8 cellular contexts compared by ENCODE assay signal in the genomic region with DNA sequence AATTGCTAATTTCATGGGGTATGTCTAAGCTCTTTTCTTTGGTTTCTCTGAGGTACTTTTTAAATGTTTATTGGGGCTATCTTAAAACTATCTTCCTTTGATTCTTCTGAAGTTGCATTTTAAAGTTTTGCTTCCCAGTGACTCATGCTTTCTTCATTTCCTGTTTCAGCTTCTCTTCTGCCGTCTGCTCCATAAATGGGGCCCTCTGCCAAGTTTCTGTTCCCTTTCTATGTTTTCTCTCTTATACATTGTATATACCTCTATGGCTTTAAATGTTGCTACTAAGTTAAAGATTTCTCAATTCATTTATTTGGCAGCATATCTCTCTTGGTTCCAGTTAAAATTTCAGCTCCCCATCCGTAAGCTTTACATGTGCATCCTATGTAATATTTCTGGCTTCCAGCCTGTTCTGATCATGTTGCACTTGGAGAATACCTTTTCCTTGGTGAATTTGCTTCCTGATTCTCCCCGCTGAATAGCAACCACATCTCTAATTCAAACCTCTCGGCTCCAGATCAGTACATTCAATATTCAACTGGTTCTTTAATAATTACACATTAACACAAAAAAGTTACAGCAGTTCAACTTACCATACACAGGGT.
DNase-seq lines count a peak whose midpoint lies in the region; ATAC-seq and TF ChIP-seq lines count a peak whose summit lies in the region.

No MANE protein-coding gene starts in this region.

- peaks cover 16% of the 10 kb centered on the region for H3F3A ChIP-seq in SK-N-SH (replicated peaks; ENCODE audit: insufficient read depth)

- no peak for TF ChIP-seq RAD21 in SK-N-SH (IDR thresholded peaks at IDR 0.05; ENCODE audit: low read length)

- H3K27ac ChIP-seq in SK-N-SH (ENCODE audit: low read depth in 2 of 2, low read length in 1 of 2) = peak overlapping the region; percentile 85 to 89

- intact Hi-C loops in Caco-2 (cut with micrococcal nuclease; ENCODE audit: unreplicated experiment) = loop anchor here (10.0 kb wide), 1 partner anchor 567 kb away; no protein-coding TSS in a partner anchor

- peaks cover 9% of the 10 kb centered on the region for H3K9me3 Mint-ChIP-seq in Caco-2 (ENCODE audit: unreplicated experiment)

- H4K20me1 ChIP-seq in SK-N-SH (ENCODE audit: insufficient read depth) = no peaks in the 10 kb centered on the region

- no peaks in the 10 kb centered on the region for H3K9me3 ChIP-seq in SK-N-SH
- H3K9me3 ChIP-seq in Caco-2 = 0 out of 2 replicates have a peak, but pooled peaks cover 3% of the 10 kb centered on the region

- no peak overlapping the region for H3K4me3 Mint-ChIP-seq in Caco-2 (ENCODE audit: unreplicated experiment)

- CTCF ChIA-PET in SK-N-SH (lab: Yijun Ruan, JAX) (interaction anchor here (1.2 kb wide), 1 partner anchor 901 kb away, joined by 6 read pairs; no protein-coding TSS in a partner anchor), Caco-2 (lab: Charles Lee) (no interaction called here)

- POLR2A ChIA-PET in SK-N-SH (lab: Yijun Ruan, JAX) = no interaction called here
- POLR2A ChIA-PET in Caco-2 (lab: Charles Lee) = no interaction called here

- no peaks in the 10 kb centered on the region for H3K79me2 ChIP-seq in SK-N-SH (ENCODE audit: insufficient read depth)

- peak overlapping the region; percentile 23 to 42; a peak in 2 of 4 replicates for H3K4me3 ChIP-seq in SK-N-SH (ENCODE audit: low read depth in 2 of 2, low read length in 1 of 2)
- peak overlapping the region; percentile 34 for H3K4me3 ChIP-seq in fibroblast of pulmonary artery (replicated peaks; ENCODE audit: low read depth, low read length)
- H3K4me3 ChIP-seq in Caco-2 (ENCODE audit: low read depth, low read length) = no peak overlapping the region

- peak overlapping the region; percentile 43; the same call in 1 of the 2 replicates for H3K4me2 ChIP-seq in SK-N-SH

- no peaks in the 10 kb centered on the region for H3K27me3 Mint-ChIP-seq in Caco-2 (ENCODE audit: insufficient read depth, unreplicated experiment)

- H3K4me1 ChIP-seq in SK-N-SH (ENCODE audit: control insufficient read depth in 1 of 2, insufficient read depth in 2 of 2, low read depth in 1 of 2, low read length in 1 of 2) (peaks cover 0 to 11% of the 10 kb centered on the region in 2 experiments; a peak in 2 of 4 replicates), Caco-2 (no peaks in the 10 kb centered on the region)

- ATAC-seq in GM19351 (IDR thresholded peaks at IDR 0.05; ENCODE audit: unreplicated experiment) (peak; percentile 75), HG03280 (IDR thresholded peaks at IDR 0.05; ENCODE audit: unreplicated experiment) (peak; percentile 68)
- peak; percentile 35 for ATAC-seq in stimulated activated naive CD8-positive, alpha-beta T cell treated with anti-CD3 and anti-CD28 coated beads, Interleukin-15, Interleukin-2, amounts not matched to agents 100 U/mL and 50 U/mL, for 24 hours

- peak; percentile 79 for DNase-seq in CD1c-positive myeloid dendritic cell (ENCODE audit: extremely low spot score)
- no peak for DNase-seq in SK-N-SH
- peak; percentile 90 for DNase-seq in fibroblast of pulmonary artery (ENCODE audit: low read depth)
- DNase-seq in stimulated activated naive CD8-positive, alpha-beta T cell treated with anti-CD3 and anti-CD28 coated beads, Interleukin-15, Interleukin-2, amounts not matched to agents 100 U/mL and 50 U/mL, for 24 hours = no peak
- no peak for DNase-seq in NCI-H2107 treated with DMSO at 0.1 percent for 48 hours (lab: John Stamatoyannopoulos, UW; ENCODE audit: unreplicated experiment)
- no peak for DNase-seq in Caco-2

- H3K36me3 ChIP-seq in SK-N-SH (replicated peaks in 1 of 2; ENCODE audit: control insufficient read depth in 1 of 2, insufficient read depth in 2 of 2, low read length in 1 of 2) = no peaks in the 10 kb centered on the region
- no peaks in the 10 kb centered on the region for H3K36me3 ChIP-seq in Caco-2 (ENCODE audit: control insufficient read depth, insufficient read depth, low read length)

- peak overlapping the region; percentile 71 for H2AFZ ChIP-seq in SK-N-SH (ENCODE audit: low read depth)

- TF ChIP-seq CTCF in SK-N-SH (IDR thresholded peaks at IDR 0.05) (no peak), fibroblast of pulmonary artery (IDR thresholded peaks at IDR 0.05; ENCODE audit: low read length, missing control alignments) (no peak), Caco-2 (IDR thresholded peaks at IDR 0.05; ENCODE audit: insufficient read depth in 1 of 2, low read depth in 1 of 2, low read length in 1 of 2, severe bottlenecking in 1 of 2, unreplicated experiment in 1 of 2) (no peak)

- H3K36me3 Mint-ChIP-seq in Caco-2 (ENCODE audit: insufficient read depth, unreplicated experiment) = no peaks in the 10 kb centered on the region

- BruUV-seq in Caco-2 (replicated peaks; lab: Mats Ljungman, UMichigan) = no TSS peak

- WGBS in SK-N-SH (ENCODE audit: low lambda C conversion rate) = 6% methylated on average over 4 of the region's 4 CpGs

- H3K27me3 ChIP-seq in SK-N-SH (ENCODE audit: insufficient read depth) (no peaks in the 10 kb centered on the region), Caco-2 (replicated peaks; ENCODE audit: control insufficient read depth, insufficient read depth, low read length) (no peaks in the 10 kb centered on the region)

- peak overlapping the region; percentile 28; the same call in 1 of the 2 replicates for H3K9ac ChIP-seq in SK-N-SH

- H3K27ac Mint-ChIP-seq in Caco-2 (ENCODE audit: unreplicated experiment) = no peak overlapping the region

- H3K4me1 Mint-ChIP-seq in Caco-2 (ENCODE audit: low read depth, unreplicated experiment) = peaks cover 8% of the 10 kb centered on the region

- no peaks in the 10 kb centered on the region for H3K9me2 ChIP-seq in SK-N-SH

- TF ChIP-seq EP300 in SK-N-SH (IDR thresholded peaks at IDR 0.05; ENCODE audit: borderline replicate concordance in 1 of 2, low read depth in 1 of 2, low read length in 1 of 2) = peak in 1 of 2 experiments; percentile 58; a peak in 1 of 4 replicates

TF ChIP-seq in SK-N-SH, 30 proteins besides CTCF, POLR2A, EP300 and RAD21:
- TF ChIP-seq ELF1 (IDR thresholded peaks at IDR 0.05) (peak; percentile 49; the same call in 1 of the 2 replicates), TEAD4 (IDR thresholded peaks at IDR 0.05; ENCODE audit: borderline replicate concordance, insufficient read depth) (0 out of 2 replicates have a peak, but pooled peaks have one; percentile 44), FOXM1 (IDR thresholded peaks at IDR 0.05; ENCODE audit: low read depth) (no peak), FOSL2 (IDR thresholded peaks at IDR 0.05; ENCODE audit: borderline replicate concordance, low read depth) (peak; percentile 83), NRF1 (IDR thresholded peaks at IDR 0.05; ENCODE audit: low read depth, low read length) (no peak), JUND (IDR thresholded peaks at IDR 0.05) (peak; percentile 79), RCOR1 (IDR thresholded peaks at IDR 0.05; ENCODE audit: low read length) (no peak), RXRA (IDR thresholded peaks at IDR 0.05; ENCODE audit: borderline replicate concordance, low read depth) (0 out of 2 replicates have a peak, but pooled peaks have one; percentile 12), RFX5 (IDR thresholded peaks at IDR 0.05; ENCODE audit: low read length) (no peak), NFIC (IDR thresholded peaks at IDR 0.05; ENCODE audit: borderline replicate concordance) (peak; percentile 91), YY1 (IDR thresholded peaks at IDR 0.05; ENCODE audit: low read depth) (no peak), TCF12 (IDR thresholded peaks at IDR 0.05) (peak; percentile 60), EZH2phosphoT487 (IDR thresholded peaks at IDR 0.05; ENCODE audit: borderline replicate concordance, low read depth) (no peak), MEF2A (IDR thresholded peaks at IDR 0.05; ENCODE audit: borderline replicate concordance, low read depth) (no peak), GABPA (IDR thresholded peaks at IDR 0.05; ENCODE audit: low read depth) (peak; percentile 44; the same call in 1 of the 2 replicates)
- TF ChIP-seq, protein P1, sequence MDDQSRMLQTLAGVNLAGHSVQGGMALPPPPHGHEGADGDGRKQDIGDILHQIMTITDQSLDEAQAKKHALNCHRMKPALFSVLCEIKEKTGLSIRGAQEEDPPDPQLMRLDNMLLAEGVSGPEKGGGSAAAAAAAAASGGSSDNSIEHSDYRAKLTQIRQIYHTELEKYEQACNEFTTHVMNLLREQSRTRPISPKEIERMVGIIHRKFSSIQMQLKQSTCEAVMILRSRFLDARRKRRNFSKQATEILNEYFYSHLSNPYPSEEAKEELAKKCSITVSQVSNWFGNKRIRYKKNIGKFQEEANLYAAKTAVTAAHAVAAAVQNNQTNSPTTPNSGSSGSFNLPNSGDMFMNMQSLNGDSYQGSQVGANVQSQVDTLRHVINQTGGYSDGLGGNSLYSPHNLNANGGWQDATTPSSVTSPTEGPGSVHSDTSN (IDR thresholded peaks at IDR 0.05) = no peak; the same call in 1 of the 2 replicates
- TF ChIP-seq, protein P2, sequence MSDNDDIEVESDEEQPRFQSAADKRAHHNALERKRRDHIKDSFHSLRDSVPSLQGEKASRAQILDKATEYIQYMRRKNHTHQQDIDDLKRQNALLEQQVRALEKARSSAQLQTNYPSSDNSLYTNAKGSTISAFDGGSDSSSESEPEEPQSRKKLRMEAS (IDR thresholded peaks at IDR 0.05; ENCODE audit: low read depth) = 0 out of 2 replicates have a peak, but pooled peaks have one; percentile 17

Comparison
In these comparisons a context has a peak if more than half of its experiments do, and no peak if none do; other contexts are left out.
1. DNase-seq: peak in CD1c-positive myeloid dendritic cell (single experiment) and fibroblast of pulmonary artery (single experiment); none in SK-N-SH (single experiment), stimulated activated naive CD8-positive, alpha-beta T cell treated with anti-CD3 and anti-CD28 coated beads, Interleukin-15, Interleukin-2, amounts not matched to agents 100 U/mL and 50 U/mL, for 24 hours (single experiment), NCI-H2107 treated with DMSO at 0.1 percent for 48 hours (single experiment) and Caco-2 (0 of 2).
2. Peak in every context shown above with its lines, with median percentiles within 50 percentile points of each other: ATAC-seq.